Comparison of ENCODE assay signal across 8 cellular contexts in genomic region chr17:43900183-43900857, GRCh38. TPM values are rescaled to one million over a fixed set of nuclear protein-coding genes. Genes with fewer than 3 reads are reported as not detected.
A peak's percentile ranks its signal among the peaks of the same experiment; 100 is the strongest.
DNase-seq lines count a peak whose midpoint lies in the region; ATAC-seq and TF ChIP-seq lines count a peak whose summit lies in the region.

No MANE protein-coding gene starts in this region.

- peaks cover 8% of the 10 kb centered on the region for H3K27me3 Mint-ChIP-seq in Caco-2 (ENCODE audit: insufficient read depth, unreplicated experiment)

- H3K27ac ChIP-seq in caudate nucleus (ENCODE audit: low read depth, low read length) (no peak overlapping the region), smooth muscle cell (ENCODE audit: low read depth) (no peak overlapping the region)

- H3K4me1 ChIP-seq in Caco-2 (peaks cover 7% of the 10 kb centered on the region), smooth muscle cell (ENCODE audit: low read depth) (peaks cover 41% of the 10 kb centered on the region)

- H3K36me3 Mint-ChIP-seq in Caco-2 (ENCODE audit: insufficient read depth, unreplicated experiment) = peaks cover 7% of the 10 kb centered on the region

- ATAC-seq in HG02798 (IDR thresholded peaks at IDR 0.05; ENCODE audit: poor library complexity, unreplicated experiment) (peak; percentile 84), HG02610 (IDR thresholded peaks at IDR 0.05; ENCODE audit: unreplicated experiment) (no peak)
- ATAC-seq in activated CD4-positive, CD25-positive, alpha-beta regulatory T cell treated with anti-CD3 and anti-CD28 coated beads, Interleukin-2, amount 50 U/mL, for 24 hours = peak; percentile 99

- intact Hi-C loops in Caco-2 (cut with micrococcal nuclease; ENCODE audit: unreplicated experiment) = loop anchor here (2.0 kb wide), 1 partner anchor 22 kb away; no protein-coding TSS in a partner anchor

- H3K27ac Mint-ChIP-seq in Caco-2 (ENCODE audit: unreplicated experiment) = peak overlapping the region; percentile 28

- peak overlapping the region; percentile 96 for H3K4me2 ChIP-seq in smooth muscle cell

- peak; percentile 93 for DNase-seq in Caco-2
- DNase-seq in NCI-H2227 treated with DMSO at 0.1 percent for 48 hours (lab: John Stamatoyannopoulos, UW) = peak; percentile 90
- peak in 60 of 61 donors; percentile 10 to 90 (median 76) for DNase-seq in caudate nucleus (lab: John Stamatoyannopoulos, UW)
- DNase-seq in iris pigment epithelial cell (ENCODE audit: low read depth) = peak; percentile 74
- DNase-seq in smooth muscle cell (lab: John Stamatoyannopoulos, UW; ENCODE audit: unreplicated experiment) = peak; percentile 41

- H3K9me3 ChIP-seq in Caco-2 = no peaks in the 10 kb centered on the region
- H3K9me3 ChIP-seq in smooth muscle cell (replicated peaks; ENCODE audit: low read depth) = no peaks in the 10 kb centered on the region

- H3K4me3 ChIP-seq in Caco-2 (ENCODE audit: low read depth, low read length) (peak overlapping the region; percentile 65), smooth muscle cell (peak overlapping the region; percentile 67)

- peaks cover 67% of the 10 kb centered on the region for H4K20me1 ChIP-seq in smooth muscle cell (ENCODE audit: low read depth)

- H3K36me3 ChIP-seq in Caco-2 (ENCODE audit: control insufficient read depth, insufficient read depth, low read length) (no peaks in the 10 kb centered on the region), smooth muscle cell (ENCODE audit: low read depth) (no peaks in the 10 kb centered on the region)

- CTCF ChIA-PET in Caco-2 (lab: Charles Lee) = interaction anchor here (0.6 to 1.0 kb wide), 2 partner anchors 10 to 206 kb away, joined by 3 read pairs; no protein-coding TSS in a partner anchor

- no peaks in the 10 kb centered on the region for H3K79me2 ChIP-seq in smooth muscle cell (ENCODE audit: low read depth)

- 4% methylated on average over 28 of the region's 31 CpGs for WGBS in smooth muscle cell (ENCODE audit: low lambda C conversion rate)

- BruUV-seq in Caco-2 (replicated peaks; lab: Mats Ljungman, UMichigan) = no TSS peak

- POLR2A ChIA-PET in Caco-2 (lab: Charles Lee) = no interaction called here

- H3F3A ChIP-seq in smooth muscle cell (ENCODE audit: low read depth) = no peaks in the 10 kb centered on the region

- H3K9ac ChIP-seq in smooth muscle cell (ENCODE audit: low read depth) = no peak overlapping the region

- H3K27me3 ChIP-seq in Caco-2 (replicated peaks; ENCODE audit: control insufficient read depth, insufficient read depth, low read length) (no peaks in the 10 kb centered on the region), smooth muscle cell (ENCODE audit: low read depth) (no peaks in the 10 kb centered on the region)

- H3K4me3 Mint-ChIP-seq in Caco-2 (ENCODE audit: unreplicated experiment) = peak overlapping the region; percentile 82

- H3K4me1 Mint-ChIP-seq in Caco-2 (ENCODE audit: low read depth, unreplicated experiment) = no peaks in the 10 kb centered on the region

- peak overlapping the region; percentile 44 for H2AFZ ChIP-seq in smooth muscle cell (ENCODE audit: low read depth)

- H3K9me3 Mint-ChIP-seq in Caco-2 (ENCODE audit: unreplicated experiment) = no peaks in the 10 kb centered on the region

- TF ChIP-seq CTCF in Caco-2 (IDR thresholded peaks at IDR 0.05; ENCODE audit: insufficient read depth in 1 of 2, low read depth in 1 of 2, low read length in 1 of 2, severe bottlenecking in 1 of 2, unreplicated experiment in 1 of 2) (no peak), smooth muscle cell (IDR thresholded peaks at IDR 0.05; ENCODE audit: borderline replicate concordance, insufficient read depth, poor library complexity, severe bottlenecking) (no peak)

RNA-seq across cellular contexts. Expression of gene MPP2, which starts 7.0 kb away (rescaled TPM):
- total RNA-seq in Caco-2 (2022) = 5.2 and 5.6 TPM in 2 replicates
- total RNA-seq in smooth muscle cell = 19.4 and 24.4 TPM in 2 replicates
- polyA plus RNA-seq in smooth muscle cell = 11.5 and 15.4 TPM in 2 replicates

RNA-seq across cellular contexts. Expression of gene PPY, which starts 42.0 kb away (rescaled TPM):
- total RNA-seq in Caco-2 (2022) (not detected in 2 replicates), smooth muscle cell (not detected in 2 replicates)
- polyA plus RNA-seq in smooth muscle cell = not detected in 2 replicates

RNA-seq across cellular contexts. Expression of gene CD300LG, which starts 53.3 kb away (rescaled TPM):
- total RNA-seq in Caco-2 (2022) (not detected in 2 replicates), smooth muscle cell (not detected in 2 replicates)
- polyA plus RNA-seq in smooth muscle cell = not detected in 2 replicates

RNA-seq across cellular contexts. Expression of gene PYY, which starts 53.4 kb away (rescaled TPM):
- not detected in 2 replicates for total RNA-seq in Caco-2 (2022)
- total RNA-seq in smooth muscle cell = not detected in 2 replicates
- polyA plus RNA-seq in smooth muscle cell = 0.33 TPM in 1 of 2 replicates, not detected in the other

Comparison
In these comparisons a context has a peak if more than half of its experiments do, and no peak if none do; other contexts are left out.
1. DNase-seq: peak in every context shown above with its lines; median percentile 93 in Caco-2; 90 in NCI-H2227 treated with DMSO at 0.1 percent for 48 hours; 76 in caudate nucleus; 74 in iris pigment epithelial cell; 41 in smooth muscle cell.